ENCODE assay signal across 27 cellular contexts in the genomic region with DNA sequence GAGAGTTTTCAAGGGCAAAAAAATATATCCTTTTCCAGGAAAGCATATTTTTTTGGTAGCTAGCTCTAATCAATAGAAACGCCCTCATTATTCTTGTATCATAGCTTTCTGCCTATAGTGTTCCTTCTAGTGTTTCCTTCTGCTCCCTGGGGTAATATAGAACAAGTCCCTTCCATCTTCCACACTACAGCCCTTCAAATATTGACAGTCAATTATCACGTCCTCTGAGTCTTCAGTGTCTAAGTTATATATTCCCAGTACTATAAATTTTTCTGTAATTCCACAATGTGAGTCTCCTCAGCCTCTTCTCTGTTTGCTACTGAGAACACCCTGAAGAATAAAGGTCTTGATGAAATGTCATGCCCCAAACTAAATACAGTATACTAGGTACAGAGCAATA.
DNase-seq lines count a peak whose midpoint lies in the region; TF ChIP-seq lines count a peak whose summit lies in the region.
"Had no signal": no experiment of that assay in that cellular context is flagged by ENCODE, and none has a peak within 500 bp of the region (broad histone marks: within the 10 kb centered on the region; RNA-seq: fewer than 3 reads in every experiment).

No MANE protein-coding gene starts in this region.

- TF ChIP-seq CTCF in neural cell (IDR thresholded peaks at IDR 0.05; ENCODE audit: poor library complexity, severe bottlenecking) = no peak

- H3F3A ChIP-seq in neural cell (ENCODE audit: insufficient read depth, low read length, poor library complexity, severe bottlenecking) = no peaks in the 10 kb centered on the region

- H3K4me2 ChIP-seq in neural cell (ENCODE audit: low read length) = no peak overlapping the region
- H3K4me2 ChIP-seq: A549; BLaER1; BLaER1 treated with 17β-estradiol and CSF1 and Interleukin-3, amounts not matched to agents 10 nM and 100 nM had no signal

- no peaks in the 10 kb centered on the region for H3K9me2 ChIP-seq in neural cell (ENCODE audit: insufficient read depth, low read length)

- no peak overlapping the region for H3K9ac ChIP-seq in neural cell (ENCODE audit: low read length)
- H3K9ac ChIP-seq: BLaER1; BLaER1 treated with 17β-estradiol and CSF1 and Interleukin-3, amounts not matched to agents 10 nM and 100 nM had no signal

- no peaks in the 10 kb centered on the region for H3K9me3 ChIP-seq in neural cell (ENCODE audit: low read length)
- H3K9me3 ChIP-seq: A549; BE2C; BLaER1; BLaER1 treated with 17β-estradiol and CSF1 and Interleukin-3, amounts not matched to agents 10 nM and 100 nM; Caco-2 had no signal

- no peaks in the 10 kb centered on the region for H4K20me1 ChIP-seq in neural cell (ENCODE audit: insufficient read depth)
- H4K20me1 ChIP-seq: BLaER1; BLaER1 treated with 17β-estradiol and CSF1 and Interleukin-3, amounts not matched to agents 10 nM and 100 nM had no signal

- peak; percentile 76 for TF ChIP-seq EP300 in neural cell (conservative IDR thresholded peaks at IDR 0.05; ENCODE audit: poor library complexity, severe bottlenecking)

- DNase-seq in activated naive CD4-positive, alpha-beta T cell (lab: John Stamatoyannopoulos, UW) = no peak
- DNase-seq: 8988T; ACHN; AML-193; BE2C; C1 segment of cervical spinal cord; Caco-2; Calu3; CD4-positive, alpha-beta memory T cell; CD4-positive, alpha-beta T cell; CD4-positive, CD25-positive, alpha-beta regulatory T cell; CD8-positive, alpha-beta memory T cell; CD8-positive, alpha-beta T cell; COR-L47; DMS 273 treated with DMSO at 0.1 percent for 48 hours; DMS153; DMS53; DMS79; DMS79 treated with DMSO at 0.1 percent for 48 hours; DND-41; EL had no signal

- no peak overlapping the region for H3K4me3 ChIP-seq in neural cell (ENCODE audit: low read length)
- H3K4me3 ChIP-seq: A549; BLaER1; BLaER1 treated with 17β-estradiol and CSF1 and Interleukin-3, amounts not matched to agents 10 nM and 100 nM had no signal

- H3K36me3 ChIP-seq in neural cell (ENCODE audit: insufficient read depth, low read length) = no peaks in the 10 kb centered on the region
- H3K36me3 ChIP-seq: BE2C; BLaER1; BLaER1 treated with 17β-estradiol and CSF1 and Interleukin-3, amounts not matched to agents 10 nM and 100 nM had no signal

- peak overlapping the region; percentile 24 for H3K27ac ChIP-seq in neural cell (ENCODE audit: low read length)
- H3K27ac ChIP-seq: 22Rv1; A549; BLaER1; BLaER1 treated with 17β-estradiol and CSF1 and Interleukin-3, amounts not matched to agents 10 nM and 100 nM; C4-2B had no signal

- no peaks in the 10 kb centered on the region for H3K79me2 ChIP-seq in neural cell (replicated peaks; ENCODE audit: insufficient read depth, low read length)

- H2AFZ ChIP-seq in neural cell (ENCODE audit: low read depth, low read length) = no peak overlapping the region

- TF ChIP-seq RAD21 in neural cell (conservative IDR thresholded peaks at IDR 0.05) = no peak

- no peaks in the 10 kb centered on the region for H3K27me3 ChIP-seq in neural cell (ENCODE audit: insufficient read depth, low read depth, low read length)
- H3K27me3 ChIP-seq: BE2C; BLaER1; BLaER1 treated with 17β-estradiol and CSF1 and Interleukin-3, amounts not matched to agents 10 nM and 100 nM had no signal

TF ChIP-seq in neural cell, 6 proteins besides CTCF, POLR2A, EP300 and RAD21:
- TF ChIP-seq SMC3 (conservative IDR thresholded peaks at IDR 0.05; ENCODE audit: poor library complexity) (no peak), POLR2AphosphoS5 (IDR thresholded peaks at IDR 0.05) (peak; percentile 59)
- TF ChIP-seq, protein P1, sequence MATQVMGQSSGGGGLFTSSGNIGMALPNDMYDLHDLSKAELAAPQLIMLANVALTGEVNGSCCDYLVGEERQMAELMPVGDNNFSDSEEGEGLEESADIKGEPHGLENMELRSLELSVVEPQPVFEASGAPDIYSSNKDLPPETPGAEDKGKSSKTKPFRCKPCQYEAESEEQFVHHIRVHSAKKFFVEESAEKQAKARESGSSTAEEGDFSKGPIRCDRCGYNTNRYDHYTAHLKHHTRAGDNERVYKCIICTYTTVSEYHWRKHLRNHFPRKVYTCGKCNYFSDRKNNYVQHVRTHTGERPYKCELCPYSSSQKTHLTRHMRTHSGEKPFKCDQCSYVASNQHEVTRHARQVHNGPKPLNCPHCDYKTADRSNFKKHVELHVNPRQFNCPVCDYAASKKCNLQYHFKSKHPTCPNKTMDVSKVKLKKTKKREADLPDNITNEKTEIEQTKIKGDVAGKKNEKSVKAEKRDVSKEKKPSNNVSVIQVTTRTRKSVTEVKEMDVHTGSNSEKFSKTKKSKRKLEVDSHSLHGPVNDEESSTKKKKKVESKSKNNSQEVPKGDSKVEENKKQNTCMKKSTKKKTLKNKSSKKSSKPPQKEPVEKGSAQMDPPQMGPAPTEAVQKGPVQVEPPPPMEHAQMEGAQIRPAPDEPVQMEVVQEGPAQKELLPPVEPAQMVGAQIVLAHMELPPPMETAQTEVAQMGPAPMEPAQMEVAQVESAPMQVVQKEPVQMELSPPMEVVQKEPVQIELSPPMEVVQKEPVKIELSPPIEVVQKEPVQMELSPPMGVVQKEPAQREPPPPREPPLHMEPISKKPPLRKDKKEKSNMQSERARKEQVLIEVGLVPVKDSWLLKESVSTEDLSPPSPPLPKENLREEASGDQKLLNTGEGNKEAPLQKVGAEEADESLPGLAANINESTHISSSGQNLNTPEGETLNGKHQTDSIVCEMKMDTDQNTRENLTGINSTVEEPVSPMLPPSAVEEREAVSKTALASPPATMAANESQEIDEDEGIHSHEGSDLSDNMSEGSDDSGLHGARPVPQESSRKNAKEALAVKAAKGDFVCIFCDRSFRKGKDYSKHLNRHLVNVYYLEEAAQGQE (IDR thresholded peaks at IDR 0.05; ENCODE audit: borderline replicate concordance) = peak; percentile 23
TF ChIP-seq in neural cell: peak in this region for 2.
